ENCODE assay signal across 8 cellular contexts in the genomic region with DNA sequence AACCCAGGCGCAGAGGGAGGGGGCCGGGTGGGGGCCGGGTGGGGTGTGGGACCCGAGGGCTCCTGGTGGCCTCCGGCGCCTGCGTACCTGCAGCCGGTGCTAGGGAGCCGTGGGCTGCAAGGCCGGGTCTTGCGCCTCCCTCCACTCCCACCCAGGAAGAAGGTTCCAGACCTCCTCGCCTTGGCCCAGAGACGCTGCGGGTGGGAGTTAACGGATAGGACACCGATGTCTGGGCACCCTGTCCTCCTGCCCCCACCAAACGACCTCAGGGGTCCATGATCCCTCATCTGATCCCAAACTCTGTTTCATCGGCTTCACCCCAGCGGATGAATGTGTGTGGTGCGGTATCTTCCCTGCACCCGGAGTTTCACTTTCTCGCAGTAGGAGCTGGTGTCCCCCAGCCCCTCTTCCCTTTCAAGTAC. TPM values are rescaled to one million over a fixed set of nuclear protein-coding genes. Genes with fewer than 3 reads are reported as not detected.
A peak's percentile ranks its signal among the peaks of the same experiment; 100 is the strongest.
DNase-seq lines count a peak whose midpoint lies in the region; TF ChIP-seq lines count a peak whose summit lies in the region.

No MANE protein-coding gene starts in this region.

- H3K27ac Mint-ChIP-seq in Caco-2 (ENCODE audit: unreplicated experiment), result peak overlapping the region; percentile 95

- H3K36me3 Mint-ChIP-seq in Caco-2 (ENCODE audit: insufficient read depth, unreplicated experiment), result peaks cover 39% of the 10 kb centered on the region

- no peaks in the 10 kb centered on the region for H3K27me3 Mint-ChIP-seq in Caco-2 (ENCODE audit: insufficient read depth, unreplicated experiment)

- H3K9me3 ChIP-seq in Caco-2 (no peaks in the 10 kb centered on the region), muscle layer of duodenum (ENCODE audit: control insufficient read depth in 1 of 2, low read length in 2 of 2) (no peaks in the 10 kb centered on the region)

- H3K27me3 ChIP-seq in Caco-2 (replicated peaks; ENCODE audit: control insufficient read depth, insufficient read depth, low read length) (no peaks in the 10 kb centered on the region), muscle layer of duodenum (ENCODE audit: low read depth, low read length) (peaks cover 77% of the 10 kb centered on the region)

- no peaks in the 10 kb centered on the region for H3K36me3 ChIP-seq in Caco-2 (ENCODE audit: control insufficient read depth, insufficient read depth, low read length)
- no peaks in the 10 kb centered on the region for H3K36me3 ChIP-seq in muscle layer of duodenum (ENCODE audit: control insufficient read depth in 1 of 2, insufficient read depth in 2 of 2, low read length in 2 of 2)

- H3K9me3 Mint-ChIP-seq in Caco-2 (ENCODE audit: unreplicated experiment), result no peaks in the 10 kb centered on the region

- DNase-seq in Caco-2 (no peak), Kasumi-1 (lab: John Stamatoyannopoulos, UW) (peak; percentile 26 to 32), coronary artery (ENCODE audit: low spot score) (no peak), NCI-H446 (lab: John Stamatoyannopoulos, UW) (no peak), GF-D8 (lab: John Stamatoyannopoulos, UW) (no peak), NCI-H510A treated with DMSO at 0.1 percent for 48 hours (lab: John Stamatoyannopoulos, UW) (no peak), DMS79 (lab: John Stamatoyannopoulos, UW) (no peak)

- H3K4me3 ChIP-seq in Caco-2 (ENCODE audit: low read depth, low read length) (peak overlapping the region; percentile 93), coronary artery (peak overlapping the region; percentile 83), muscle layer of duodenum (ENCODE audit: low read depth in 1 of 2, low read length in 2 of 2) (peak overlapping the region; percentile 61 to 79)

- CTCF ChIA-PET in Caco-2 (lab: Charles Lee), result interaction anchor here (1.2 kb wide), 1 partner anchor 285 kb away, joined by 5 read pairs; no protein-coding TSS in a partner anchor

- TF ChIP-seq CTCF in Caco-2 (IDR thresholded peaks at IDR 0.05; ENCODE audit: insufficient read depth in 1 of 2, low read depth in 1 of 2, low read length in 1 of 2, severe bottlenecking in 1 of 2, unreplicated experiment in 1 of 2) (no peak), coronary artery (IDR thresholded peaks at IDR 0.05) (no peak)

- peak overlapping the region; percentile 99 for H3K4me3 Mint-ChIP-seq in Caco-2 (ENCODE audit: unreplicated experiment)

- no peaks in the 10 kb centered on the region for H3K4me1 Mint-ChIP-seq in Caco-2 (ENCODE audit: low read depth, unreplicated experiment)

- H3K4me1 ChIP-seq in Caco-2 (peaks cover 7% of the 10 kb centered on the region; the same call in 1 of the 2 replicates), muscle layer of duodenum (ENCODE audit: control insufficient read depth in 1 of 2, insufficient read depth in 2 of 2, low read length in 2 of 2) (peaks cover 0 to 57% of the 10 kb centered on the region in 2 donors)

- BruUV-seq in Caco-2 (replicated peaks; lab: Mats Ljungman, UMichigan), result no TSS peak

- POLR2A ChIA-PET in Caco-2 (lab: Charles Lee), result no interaction called here

- intact Hi-C loops in Caco-2 (cut with micrococcal nuclease; ENCODE audit: unreplicated experiment), result loop anchor here (10.0 kb wide), 2 partner anchors 196 to 266 kb away; no protein-coding TSS in a partner anchor

- H3K27ac ChIP-seq in coronary artery (peak overlapping the region; percentile 22 to 73), muscle layer of duodenum (ENCODE audit: low read length) (no peak overlapping the region)

RNA-seq across cellular contexts. Expression of gene MSX1, which starts 0.9 kb away (rescaled TPM):
- total RNA-seq in Caco-2 (2022), result 30.0 and 35.1 TPM in 2 replicates

Comparison
In these comparisons a context has a peak if more than half of its experiments do, and no peak if none do; other contexts are left out.
1. DNase-seq: peak in Kasumi-1 (2 of 2); none in Caco-2 (0 of 2), coronary artery (single experiment), NCI-H446 (0 of 2), GF-D8 (single experiment), NCI-H510A treated with DMSO at 0.1 percent for 48 hours (single experiment) and DMS79 (single experiment).
2. Peak in every context shown above with its lines, with median percentiles within 50 percentile points of each other: H3K4me3 ChIP-seq.